ENCODE assay signal across 12 cellular contexts in the genomic region with DNA sequence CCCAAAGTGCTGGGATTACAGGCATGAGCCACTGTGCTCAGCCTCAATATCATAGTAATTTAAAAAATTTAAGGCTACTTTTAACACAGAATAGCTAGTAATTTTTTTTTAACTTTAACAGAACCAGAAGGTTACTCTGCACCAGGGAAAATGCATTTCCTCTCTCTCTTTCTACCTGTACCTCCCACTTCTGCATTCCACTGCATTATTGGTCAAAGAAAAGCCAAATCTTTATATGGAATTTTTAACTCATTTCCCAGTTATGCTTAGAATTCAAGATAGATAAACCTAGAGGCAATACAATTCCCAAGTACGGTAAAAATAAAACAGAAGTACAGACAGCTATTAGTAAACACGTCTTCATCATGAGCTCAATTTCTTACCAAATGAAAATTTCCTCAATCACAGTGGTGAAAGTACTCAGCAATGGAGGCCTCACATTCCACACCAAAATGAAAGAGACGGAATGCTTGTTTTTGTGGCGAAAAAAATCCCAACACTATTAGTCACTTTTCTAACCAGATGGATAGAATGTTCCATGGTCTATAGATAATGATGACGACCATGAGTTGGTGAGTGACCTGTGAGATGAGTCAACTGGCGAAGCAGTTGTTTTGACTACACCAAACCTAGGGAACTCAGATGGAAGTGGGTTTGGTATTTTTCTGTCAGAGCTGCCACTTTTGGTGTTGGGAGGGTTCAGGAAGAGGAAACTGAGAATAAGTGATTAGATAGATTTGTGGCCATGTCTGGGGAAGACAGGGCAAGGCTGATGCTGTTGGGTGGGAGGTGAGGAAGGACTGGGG.
DNase-seq lines count a peak whose midpoint lies in the region; ATAC-seq and FAIRE-seq lines count a peak whose summit lies in the region.
"Had no signal": no experiment of that assay in that cellular context is flagged by ENCODE, and none has a peak within 500 bp of the region (broad histone marks: within the 10 kb centered on the region; RNA-seq: fewer than 3 reads in every experiment).

No MANE protein-coding gene starts in this region.

- peak; percentile 27 for FAIRE-seq in urothelium cell line (lab: Jason Lieb, UNC)

- no peak for DNase-seq in activated T-cell treated with anti-CD3 and anti-CD28 coated beads, Interleukin-2, amount 50 U/mL, for 72 hours
- no peak for DNase-seq in activated T-cell treated with anti-CD3 and anti-CD28 coated beads, Interleukin-2, amount 50 U/mL, for 1 hour
- DNase-seq in T1000 (lab: John Stamatoyannopoulos, UW) (peak; percentile 24), glomerular endothelial cell (ENCODE audit: extremely low read depth, low read depth, low spot score) (peak; percentile 78), urothelium cell line (ENCODE audit: low spot score) (peak; percentile 82)
- DNase-seq: activated CD4-positive, alpha-beta memory T cell treated with anti-CD3 and anti-CD28 coated beads for 36 hours; AML-193; NCI-H526 treated with DMSO at 0.1 percent for 48 hours had no signal

- peaks cover 37% of the 10 kb centered on the region for H3K4me1 Mint-ChIP-seq in activated T-cell treated with anti-CD3 and anti-CD28 coated beads, Interleukin-2, amount 50 U/mL, for 72 hours (ENCODE audit: low read depth)
- H3K4me1 Mint-ChIP-seq: nephron had no signal

- no peaks in the 10 kb centered on the region for H3K36me3 Mint-ChIP-seq in activated T-cell treated with anti-CD3 and anti-CD28 coated beads, Interleukin-2, amount 50 U/mL, for 72 hours (ENCODE audit: insufficient read depth in 2 of 2)
- H3K36me3 Mint-ChIP-seq: activated CD4-positive, alpha-beta memory T cell treated with anti-CD3 and anti-CD28 coated beads for 36 hours had no signal

- no peak overlapping the region for H3K27ac Mint-ChIP-seq in activated T-cell treated with anti-CD3 and anti-CD28 coated beads, Interleukin-2, amount 50 U/mL, for 72 hours
- H3K27ac Mint-ChIP-seq: activated CD4-positive, alpha-beta memory T cell treated with anti-CD3 and anti-CD28 coated beads for 36 hours had no signal

- H3K9me3 Mint-ChIP-seq in activated T-cell treated with anti-CD3 and anti-CD28 coated beads, Interleukin-2, amount 50 U/mL, for 72 hours = peaks cover 0 to 3% of the 10 kb centered on the region in 2 donors
- H3K9me3 Mint-ChIP-seq: activated CD4-positive, alpha-beta memory T cell treated with anti-CD3 and anti-CD28 coated beads for 36 hours; nephron had no signal

- no peak overlapping the region for H3K4me3 Mint-ChIP-seq in activated T-cell treated with anti-CD3 and anti-CD28 coated beads, Interleukin-2, amount 50 U/mL, for 72 hours
- H3K4me3 Mint-ChIP-seq: activated CD4-positive, alpha-beta memory T cell treated with anti-CD3 and anti-CD28 coated beads for 36 hours; nephron had no signal

- ATAC-seq in activated T-cell treated with anti-CD3 and anti-CD28 coated beads, Interleukin-2, amount 50 U/mL, for 72 hours (replicated peaks in 1 of 2) = peak; percentile 40 to 59
- ATAC-seq in GM21360 (IDR thresholded peaks at IDR 0.05; ENCODE audit: unreplicated experiment) (no peak), HG03342 (IDR thresholded peaks at IDR 0.05; ENCODE audit: unreplicated experiment) (no peak), HG02938 (IDR thresholded peaks at IDR 0.05; ENCODE audit: unreplicated experiment) (no peak)

- no peaks in the 10 kb centered on the region for H3K27me3 Mint-ChIP-seq in activated T-cell treated with anti-CD3 and anti-CD28 coated beads, Interleukin-2, amount 50 U/mL, for 72 hours (ENCODE audit: low read depth)
- H3K27me3 Mint-ChIP-seq: activated CD4-positive, alpha-beta memory T cell treated with anti-CD3 and anti-CD28 coated beads for 36 hours had no signal

Comparison
In these comparisons a context has a peak if more than half of its experiments do, and no peak if none do; other contexts are left out.
1. ATAC-seq: peak in activated T-cell treated with anti-CD3 and anti-CD28 coated beads, Interleukin-2, amount 50 U/mL, for 72 hours (2 of 2); none in GM21360 (single experiment), HG03342 (single experiment) and HG02938 (single experiment).
2. DNase-seq: peak in T1000 (single experiment), glomerular endothelial cell (single experiment) and urothelium cell line (single experiment); none in activated T-cell treated with anti-CD3 and anti-CD28 coated beads, Interleukin-2, amount 50 U/mL, for 72 hours (0 of 2) and activated T-cell treated with anti-CD3 and anti-CD28 coated beads, Interleukin-2, amount 50 U/mL, for 1 hour (single experiment).